Comparison of ENCODE assay signal across 20 cellular contexts in the genomic region with DNA sequence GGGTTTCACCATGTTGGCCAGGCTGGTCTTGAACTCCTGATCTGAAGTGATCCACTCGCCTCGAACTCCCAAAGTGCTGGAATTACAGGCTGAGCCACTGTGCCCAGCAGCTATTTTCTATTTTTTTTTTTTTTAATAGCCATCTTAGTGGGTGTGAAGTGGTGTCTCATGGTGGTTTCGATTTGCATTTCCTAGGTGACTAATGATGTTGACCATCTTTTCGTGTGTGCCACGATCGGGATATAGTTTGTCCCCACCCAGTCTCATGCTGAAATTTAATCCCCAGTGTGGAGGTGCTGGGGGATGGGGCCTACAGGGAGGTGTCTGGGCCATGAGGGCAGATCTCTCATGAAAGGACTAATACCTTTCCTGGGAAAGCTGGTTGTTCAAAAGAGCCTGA. TPM values are rescaled to one million over a fixed set of nuclear protein-coding genes. Genes with fewer than 3 reads are reported as not detected.
"Had no signal": no experiment of that assay in that cellular context is flagged by ENCODE, and none has a peak within 500 bp of the region (broad histone marks: within the 10 kb centered on the region; RNA-seq: fewer than 3 reads in every experiment).

No MANE protein-coding gene starts in this region.

- H3K4me3 ChIP-seq: tibial nerve, vagina had no signal

- H3K27me3 Mint-ChIP-seq: dendritic cell treated with granulocyte-macrophage colony-stimulating factor and Interleukin-4, amounts not matched to agents 40 ng/mL and 50 ng/mL, for 4 days had no signal

- H3K27ac Mint-ChIP-seq: activated T-helper 1 cell treated with anti-CD3 and anti-CD28 coated beads, Interleukin-12 subunit alpha, Interleukin-12 subunit beta, Interleukin-2, Interleukin-4 antibody, amounts not matched to agents 30 ng/mL and 10 ng/mL and 1 ng/mL, durations not matched to agents 14 hours and 24 hours and 36 hours; dendritic cell treated with granulocyte-macrophage colony-stimulating factor and Interleukin-4, amounts not matched to agents 40 ng/mL and 50 ng/mL, for 4 days; nephron progenitor cell had no signal

- H3K4me1 ChIP-seq: foreskin keratinocyte, tibial nerve, vagina had no signal

- H3K4me3 Mint-ChIP-seq: activated T-helper 1 cell treated with anti-CD3 and anti-CD28 coated beads, Interleukin-12 subunit alpha, Interleukin-12 subunit beta, Interleukin-2, Interleukin-4 antibody, amounts not matched to agents 30 ng/mL and 10 ng/mL and 1 ng/mL, durations not matched to agents 14 hours and 24 hours and 36 hours; dendritic cell treated with granulocyte-macrophage colony-stimulating factor and Interleukin-4, amounts not matched to agents 40 ng/mL and 50 ng/mL, for 4 days; nephron progenitor cell had no signal

- H3K9me3 Mint-ChIP-seq: activated T-helper 1 cell treated with anti-CD3 and anti-CD28 coated beads, Interleukin-12 subunit alpha, Interleukin-12 subunit beta, Interleukin-2, Interleukin-4 antibody, amounts not matched to agents 30 ng/mL and 10 ng/mL and 1 ng/mL, durations not matched to agents 14 hours and 24 hours and 36 hours; dendritic cell treated with granulocyte-macrophage colony-stimulating factor and Interleukin-4, amounts not matched to agents 40 ng/mL and 50 ng/mL, for 4 days had no signal

- H3K9me3 ChIP-seq: tibial nerve, vagina had no signal

- H3K27ac ChIP-seq: foreskin keratinocyte, tibial nerve, vagina had no signal

- ATAC-seq: activated CD4-positive, CD25-positive, alpha-beta regulatory T cell treated with anti-CD3 and anti-CD28 coated beads, Interleukin-2, amount 50 U/mL, for 24 hours; foreskin keratinocyte had no signal

- DNase-seq: activated naive CD4-positive, alpha-beta T cell; anterior cingulate cortex; effector memory CD4-positive, alpha-beta T cell; foreskin keratinocyte; glutamatergic neuron; hypothalamus; kidney glomerular epithelial cell; mesenchymal stem cell; nephron progenitor cell; occipital lobe; stimulated activated CD4-positive, alpha-beta T cell treated with anti-CD3 and anti-CD28 coated beads, Interleukin-2, amount 100 ng/mL, for 48 hours; stimulated activated naive CD4-positive, alpha-beta T cell treated with Interleukin-2 at 50 U/mL for 16 hours; substantia nigra had no signal

- H3K27me3 ChIP-seq: foreskin keratinocyte, tibial nerve, vagina had no signal

RNA-seq across cellular contexts. Expression of a gene that starts 41.8 kb away (rescaled TPM):
- total RNA-seq: activated CD8-positive, alpha-beta memory T cell treated with anti-CD3 and anti-CD28 coated beads for 36 hours; activated T-helper 1 cell treated with anti-CD3 and anti-CD28 coated beads, Interleukin-12 subunit alpha, Interleukin-12 subunit beta, Interleukin-2, Interleukin-4 antibody, amounts not matched to agents 30 ng/mL and 10 ng/mL and 1 ng/mL, durations not matched to agents 14 hours and 24 hours and 36 hours; foreskin keratinocyte; occipital lobe; skeletal muscle tissue; tibial nerve; vagina had no signal
